Comparison of ENCODE assay signal across 8 cellular contexts in the genomic region with DNA sequence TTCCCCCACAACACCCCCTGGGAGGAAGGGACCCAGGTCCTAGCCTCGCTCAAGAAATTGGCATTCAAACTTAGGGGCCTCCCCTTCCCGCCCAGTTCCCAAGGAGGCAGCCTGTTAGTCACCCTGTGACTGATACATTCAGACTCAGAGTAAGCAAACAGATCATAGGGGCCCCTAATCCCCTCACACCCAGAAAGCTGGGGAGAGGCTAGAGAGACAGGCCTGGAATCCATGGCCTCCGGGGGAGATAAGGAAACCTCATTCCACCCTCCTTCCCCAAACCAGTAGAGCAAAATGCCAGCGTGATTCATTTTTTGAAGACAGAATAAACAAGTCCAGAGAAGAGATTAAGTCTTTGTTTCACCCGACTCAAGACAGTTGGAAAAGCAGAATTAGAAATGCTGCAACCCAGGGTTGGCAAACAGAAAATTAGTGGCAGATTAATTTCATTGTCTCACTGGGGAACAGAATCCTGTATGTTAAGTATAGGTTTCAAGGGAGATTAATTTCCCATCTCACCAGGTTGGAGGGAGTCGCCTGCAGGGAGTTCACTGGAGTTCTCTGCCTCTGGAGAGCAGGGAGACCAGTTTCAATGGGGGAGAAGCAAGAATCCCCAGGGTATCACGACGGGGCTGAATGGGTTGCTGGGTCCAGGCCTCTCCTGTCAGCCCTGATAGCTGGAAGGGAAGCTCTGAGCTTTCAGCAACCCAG.
DNase-seq lines count a peak whose midpoint lies in the region; ATAC-seq and TF ChIP-seq lines count a peak whose summit lies in the region.

No MANE protein-coding gene starts in this region.

- peak overlapping the region; percentile 34 for H3K4me3 Mint-ChIP-seq in type B pancreatic cell

- H3K9me3 Mint-ChIP-seq in type B pancreatic cell = no peaks in the 10 kb centered on the region

- no peaks in the 10 kb centered on the region for H3K36me3 Mint-ChIP-seq in type B pancreatic cell

- peaks cover 45% of the 10 kb centered on the region for H3K4me1 Mint-ChIP-seq in type B pancreatic cell (ENCODE audit: unreplicated experiment)

- peak; percentile 65 for DNase-seq in stimulated activated CD4-positive, alpha-beta T cell treated with anti-CD3 and anti-CD28 coated beads, Interleukin-15, amount 100 ng/mL, for 24 hours
- no peak for DNase-seq in stimulated activated CD4-positive, alpha-beta T cell treated with anti-CD3 and anti-CD28 coated beads, Interleukin-4, amount 100 ng/mL, for 4 hours
- DNase-seq in SJCRH30 = peak; percentile 96 to 98
- DNase-seq in fibroblast of peridontal ligament (ENCODE audit: extremely low read depth) = peak; percentile 84
- DNase-seq in type B pancreatic cell (ENCODE audit: extremely low spot score, unreplicated experiment) = no peak
- no peak for DNase-seq in midbrain (lab: John Stamatoyannopoulos, UW)
- no peak for DNase-seq in SKM-1 (lab: John Stamatoyannopoulos, UW; ENCODE audit: unreplicated experiment)

- no peak for TF ChIP-seq CTCF in type B pancreatic cell (conservative IDR thresholded peaks at IDR 0.05)

- peaks cover 42% of the 10 kb centered on the region for H3K4me1 ChIP-seq in SJCRH30

- no peaks in the 10 kb centered on the region for H3K27me3 ChIP-seq in SJCRH30

- H3K27ac ChIP-seq in SJCRH30 = peak overlapping the region; percentile 90

- H3K9me3 ChIP-seq in SJCRH30 (replicated peaks) = no peaks in the 10 kb centered on the region

- no peaks in the 10 kb centered on the region for H3K36me3 ChIP-seq in SJCRH30

- H3K27ac Mint-ChIP-seq in type B pancreatic cell = peak overlapping the region; percentile 87

- ATAC-seq in HG03354 (IDR thresholded peaks at IDR 0.05; ENCODE audit: poor library complexity, severe bottlenecking, unreplicated experiment) = no peak

- H3K4me3 ChIP-seq in SJCRH30 = no peak overlapping the region

- H3K27me3 Mint-ChIP-seq in type B pancreatic cell = peaks cover 6% of the 10 kb centered on the region

Comparison
In these comparisons a context has a peak if more than half of its experiments do, and no peak if none do; other contexts are left out.
1. DNase-seq: peak in stimulated activated CD4-positive, alpha-beta T cell treated with anti-CD3 and anti-CD28 coated beads, Interleukin-15, amount 100 ng/mL, for 24 hours (single experiment), SJCRH30 (2 of 2) and fibroblast of peridontal ligament (single experiment); none in stimulated activated CD4-positive, alpha-beta T cell treated with anti-CD3 and anti-CD28 coated beads, Interleukin-4, amount 100 ng/mL, for 4 hours (0 of 2), type B pancreatic cell (single experiment), midbrain (single experiment) and SKM-1 (single experiment).